ENCODE assay signal across 8 cellular contexts in genomic region chr5:178131446-178131996, GRCh38. TPM values are rescaled to one million over a fixed set of nuclear protein-coding genes. Genes with fewer than 3 reads are reported as not detected.
DNase-seq lines count a peak whose midpoint lies in the region; ATAC-seq and TF ChIP-seq lines count a peak whose summit lies in the region.

No MANE protein-coding gene starts in this region.

- no peaks in the 10 kb centered on the region for H3K27me3 Mint-ChIP-seq in T-helper 2 cell treated with Interferon-gamma antibody and Interleukin-4, amounts not matched to agents 5 μg/mL and 100 μg/mL, for 36 hours (ENCODE audit: low read depth)
- no peaks in the 10 kb centered on the region for H3K27me3 Mint-ChIP-seq in activated CD8-positive, alpha-beta T cell treated with anti-CD3 and anti-CD28 coated beads for 36 hours
- peaks cover 6 to 12% (median 9%) of the 10 kb centered on the region in 3 donors for H3K27me3 Mint-ChIP-seq in immature natural killer cell (ENCODE audit: low read depth in 3 of 3)

- DNase-seq in T-helper 2 cell treated with Interferon-gamma antibody and Interleukin-4, amounts not matched to agents 5 μg/mL and 100 μg/mL, for 36 hours (ENCODE audit: low spot score): no peak
- no peak for DNase-seq in T-helper 2 cell
- DNase-seq in activated CD8-positive, alpha-beta T cell treated with anti-CD3 and anti-CD28 coated beads for 36 hours: no peak
- no peak for DNase-seq in immature natural killer cell
- no peak for DNase-seq in suprapubic skin (ENCODE audit: low spot score in 2 of 2)
- no peak for DNase-seq in NCI-H1694 (lab: John Stamatoyannopoulos, UW)
- DNase-seq in NCI-H187 treated with DMSO at 0.1 percent for 48 hours (lab: John Stamatoyannopoulos, UW): no peak

- CTCF ChIA-PET in activated CD8-positive, alpha-beta T cell treated with anti-CD3 and anti-CD28 coated beads for 36 hours (lab: Charles Lee): interaction anchor here (1.5 to 1.7 kb wide), 5 partner anchors 11 to 55 kb away, joined by 4 to 8 read pairs (median 5); no protein-coding TSS in a partner anchor

- intact Hi-C loops in activated CD8-positive, alpha-beta T cell treated with anti-CD3 and anti-CD28 coated beads for 36 hours (cut with micrococcal nuclease): no loop called here

- H3K4me3 Mint-ChIP-seq in T-helper 2 cell treated with Interferon-gamma antibody and Interleukin-4, amounts not matched to agents 5 μg/mL and 100 μg/mL, for 36 hours: peak overlapping the region; percentile 94
- H3K4me3 Mint-ChIP-seq in activated CD8-positive, alpha-beta T cell treated with anti-CD3 and anti-CD28 coated beads for 36 hours: peak overlapping the region; percentile 72
- H3K4me3 Mint-ChIP-seq in immature natural killer cell: peak overlapping the region; percentile 61 to 79 (median 74)

- H3K36me3 Mint-ChIP-seq in T-helper 2 cell treated with Interferon-gamma antibody and Interleukin-4, amounts not matched to agents 5 μg/mL and 100 μg/mL, for 36 hours (ENCODE audit: low read depth): peaks cover 23% of the 10 kb centered on the region
- peaks cover 15% of the 10 kb centered on the region for H3K36me3 Mint-ChIP-seq in activated CD8-positive, alpha-beta T cell treated with anti-CD3 and anti-CD28 coated beads for 36 hours (ENCODE audit: low read depth)
- H3K36me3 Mint-ChIP-seq in immature natural killer cell: peaks cover 0 to 17% (median 10%) of the 10 kb centered on the region in 3 donors

- no peaks in the 10 kb centered on the region for H3K9me3 Mint-ChIP-seq in T-helper 2 cell treated with Interferon-gamma antibody and Interleukin-4, amounts not matched to agents 5 μg/mL and 100 μg/mL, for 36 hours
- H3K9me3 Mint-ChIP-seq in activated CD8-positive, alpha-beta T cell treated with anti-CD3 and anti-CD28 coated beads for 36 hours: no peaks in the 10 kb centered on the region
- no peaks in the 10 kb centered on the region for H3K9me3 Mint-ChIP-seq in immature natural killer cell

- TF ChIP-seq CTCF in activated CD8-positive, alpha-beta T cell treated with anti-CD3 and anti-CD28 coated beads for 36 hours (IDR thresholded peaks at IDR 0.05): no peak
- TF ChIP-seq CTCF in suprapubic skin (IDR thresholded peaks at IDR 0.05): no peak

- H3K9me3 ChIP-seq in suprapubic skin: no peaks in the 10 kb centered on the region

- POLR2A ChIA-PET in activated CD8-positive, alpha-beta T cell treated with anti-CD3 and anti-CD28 coated beads for 36 hours (lab: Charles Lee): interaction anchor here (0.8 to 6.0 kb wide), 9 partner anchors 9 to 78 kb away, joined by 3 to 44 read pairs (median 3); partner anchors contain the start of genes N4BP3 and NHP2

- peak overlapping the region; percentile 92 for H3K27ac Mint-ChIP-seq in T-helper 2 cell treated with Interferon-gamma antibody and Interleukin-4, amounts not matched to agents 5 μg/mL and 100 μg/mL, for 36 hours
- H3K27ac Mint-ChIP-seq in activated CD8-positive, alpha-beta T cell treated with anti-CD3 and anti-CD28 coated beads for 36 hours: peak overlapping the region; percentile 80
- H3K27ac Mint-ChIP-seq in immature natural killer cell: peak overlapping the region; percentile 26 to 88 (median 58)

- peak overlapping the region; percentile 94 for H3K4me3 ChIP-seq in suprapubic skin

- no peak for TF ChIP-seq EP300 in suprapubic skin (IDR thresholded peaks at IDR 0.05)

- ATAC-seq in activated CD8-positive, alpha-beta T cell treated with anti-CD3 and anti-CD28 coated beads for 36 hours: peak; percentile 6
- no peak for ATAC-seq in HG02870 (IDR thresholded peaks at IDR 0.05; ENCODE audit: unreplicated experiment)

- no peak for TF ChIP-seq POLR2A in suprapubic skin (IDR thresholded peaks at IDR 0.05)

- no peaks in the 10 kb centered on the region for H3K27me3 ChIP-seq in suprapubic skin

- H3K4me1 ChIP-seq in suprapubic skin: peaks cover 28% of the 10 kb centered on the region

- peak overlapping the region; percentile 95 for H3K27ac ChIP-seq in suprapubic skin

- peaks cover 26% of the 10 kb centered on the region for H3K36me3 ChIP-seq in suprapubic skin

- WGBS in suprapubic skin: 19% methylated on average over 10 of the region's 10 CpGs

- peaks cover 16% of the 10 kb centered on the region for H3K4me1 Mint-ChIP-seq in T-helper 2 cell treated with Interferon-gamma antibody and Interleukin-4, amounts not matched to agents 5 μg/mL and 100 μg/mL, for 36 hours (ENCODE audit: low read depth)
- H3K4me1 Mint-ChIP-seq in activated CD8-positive, alpha-beta T cell treated with anti-CD3 and anti-CD28 coated beads for 36 hours (ENCODE audit: low read depth): peaks cover 15% of the 10 kb centered on the region
- peaks cover 10 to 18% of the 10 kb centered on the region in 2 donors for H3K4me1 Mint-ChIP-seq in immature natural killer cell

RNA-seq across cellular contexts. Expression of gene RMND5B, which starts 0.7 kb away (rescaled TPM):
- total RNA-seq in activated CD8-positive, alpha-beta T cell treated with anti-CD3 and anti-CD28 coated beads for 36 hours: 10 to 100 TPM; 32.9 to 33.4 TPM
- polyA plus RNA-seq in immature natural killer cell: 10 to 100 TPM; 10.0 to 12.4 (median 11.8) TPM
- total RNA-seq in suprapubic skin: 10 to 100 TPM; 38.6 to 60.6 (median 42.9) TPM

RNA-seq across cellular contexts. Expression of gene N4BP3, which starts 18.2 kb away (rescaled TPM):
- total RNA-seq in activated CD8-positive, alpha-beta T cell treated with anti-CD3 and anti-CD28 coated beads for 36 hours: 10 to 100 TPM; 33.2 to 33.4 TPM
- polyA plus RNA-seq in immature natural killer cell: under 1 TPM in 2 of 3 donors, not detected in 1; 0.07 to 0.10 TPM
- total RNA-seq in suprapubic skin: 10 to 100 TPM in 3 of 4 donors, 1 to 10 TPM in 1; 7.6 to 14.0 (median 11.7) TPM

RNA-seq across cellular contexts. Expression of gene NHP2, which starts 22.2 kb away (rescaled TPM):
- 100 to 1,000 TPM; 287 to 296 TPM for total RNA-seq in activated CD8-positive, alpha-beta T cell treated with anti-CD3 and anti-CD28 coated beads for 36 hours
- polyA plus RNA-seq in immature natural killer cell: 100 to 1,000 TPM; 163 to 196 (median 195) TPM
- 100 to 1,000 TPM in 3 of 4 donors, 10 to 100 TPM in 1; 75.8 to 278 (median 210) TPM for total RNA-seq in suprapubic skin

RNA-seq across cellular contexts. Expression of gene GMCL2, which starts 55.6 kb away (rescaled TPM):
- total RNA-seq in activated CD8-positive, alpha-beta T cell treated with anti-CD3 and anti-CD28 coated beads for 36 hours: not detected
- polyA plus RNA-seq in immature natural killer cell: not detected
- total RNA-seq in suprapubic skin: under 1 TPM in 1 of 4 donors, not detected in 3; 0.49 TPM
